ENCODE assay signal across 10 cellular contexts in the genomic region with DNA sequence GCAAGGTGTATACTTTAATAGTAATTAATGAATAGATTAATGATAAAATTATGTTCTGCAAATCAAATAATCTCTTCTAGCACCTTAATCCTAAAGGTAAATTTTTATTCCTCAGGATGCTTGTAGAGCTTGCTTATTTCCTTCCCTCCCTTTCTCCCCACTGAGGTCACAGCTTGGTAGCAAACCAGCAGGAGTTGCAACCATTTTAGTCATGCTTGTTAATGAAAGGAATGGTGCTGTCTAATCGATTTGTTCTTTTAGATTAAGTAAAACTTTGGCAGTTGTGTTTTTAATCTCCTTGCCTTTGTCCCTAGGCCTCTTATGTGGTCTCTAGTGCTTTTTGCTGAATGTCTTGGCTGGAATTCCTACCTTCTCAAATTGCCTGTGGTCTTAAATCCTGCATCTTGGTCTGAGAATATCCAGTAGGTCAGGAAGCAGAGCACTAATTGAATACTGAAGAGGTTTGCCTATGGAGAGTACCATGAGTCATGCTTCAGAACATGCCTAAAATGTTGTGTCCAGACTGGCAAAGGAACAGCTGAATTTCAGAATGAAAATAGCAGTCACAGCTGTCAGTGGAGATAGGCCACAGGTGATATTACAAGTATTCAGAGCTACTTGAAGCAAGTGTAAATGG. TPM values are rescaled to one million over a fixed set of nuclear protein-coding genes. Genes with fewer than 3 reads are reported as not detected.
A peak's percentile ranks its signal among the peaks of the same experiment; 100 is the strongest.
DNase-seq lines count a peak whose midpoint lies in the region; ATAC-seq and TF ChIP-seq lines count a peak whose summit lies in the region.
"Had no signal": no experiment of that assay in that cellular context is flagged by ENCODE, and none has a peak within 500 bp of the region (broad histone marks: within the 10 kb centered on the region; RNA-seq: fewer than 3 reads in every experiment).

No MANE protein-coding gene starts in this region.

- H3K4me3 ChIP-seq in lung (no peak overlapping the region), suprapubic skin (no peak overlapping the region)

- ATAC-seq in lung (ENCODE audit: insufficient read depth, low FRiP score) (peak; percentile 68), HG02852 (IDR thresholded peaks at IDR 0.05; ENCODE audit: unreplicated experiment) (no peak)

- H3K27ac Mint-ChIP-seq in endothelial cell (ENCODE audit: unreplicated experiment): no peak overlapping the region
- H3K27ac Mint-ChIP-seq: CD8-positive, alpha-beta memory T cell had no signal

- H3K27ac ChIP-seq in lung (ENCODE audit: low read depth in 1 of 2, low read length in 1 of 2): peak overlapping the region in 1 of 2 donors; percentile 80
- no peak overlapping the region for H3K27ac ChIP-seq in suprapubic skin

- H3K4me3 Mint-ChIP-seq in endothelial cell (ENCODE audit: unreplicated experiment): no peak overlapping the region
- H3K4me3 Mint-ChIP-seq: CD8-positive, alpha-beta memory T cell had no signal

- H3K9me3 ChIP-seq in lung (ENCODE audit: control insufficient read depth in 2 of 2, insufficient read depth in 1 of 2, low read length in 1 of 2): no peaks in the 10 kb centered on the region
- H3K9me3 ChIP-seq in suprapubic skin: no peaks in the 10 kb centered on the region

- H3K36me3 ChIP-seq in lung (ENCODE audit: control insufficient read depth in 2 of 2, insufficient read depth in 2 of 2, low read length in 2 of 2): no peaks in the 10 kb centered on the region
- H3K36me3 ChIP-seq in suprapubic skin: no peaks in the 10 kb centered on the region

- no peaks in the 10 kb centered on the region for H3K36me3 Mint-ChIP-seq in endothelial cell (ENCODE audit: low read depth, unreplicated experiment)
- H3K36me3 Mint-ChIP-seq: CD8-positive, alpha-beta memory T cell had no signal

- TF ChIP-seq EP300 in suprapubic skin (IDR thresholded peaks at IDR 0.05): no peak

- TF ChIP-seq CTCF in lung (IDR thresholded peaks at IDR 0.05; ENCODE audit: control extremely low read depth, extremely low read depth) (no peak), endothelial cell (IDR thresholded peaks at IDR 0.05; ENCODE audit: unreplicated experiment) (no peak), suprapubic skin (IDR thresholded peaks at IDR 0.05) (no peak)

- H3K9me3 Mint-ChIP-seq in endothelial cell (ENCODE audit: unreplicated experiment): no peaks in the 10 kb centered on the region
- H3K9me3 Mint-ChIP-seq: CD8-positive, alpha-beta memory T cell had no signal

- H3K27me3 ChIP-seq in lung (ENCODE audit: control insufficient read depth, insufficient read depth): no peaks in the 10 kb centered on the region
- H3K27me3 ChIP-seq in suprapubic skin: no peaks in the 10 kb centered on the region

- peaks cover 0 to 12% of the 10 kb centered on the region in 2 donors for H3K4me1 ChIP-seq in lung (ENCODE audit: control insufficient read depth in 2 of 2, insufficient read depth in 2 of 2, low read length in 2 of 2)
- peaks cover 9% of the 10 kb centered on the region for H3K4me1 ChIP-seq in suprapubic skin

- no peak for TF ChIP-seq POLR2A in suprapubic skin (IDR thresholded peaks at IDR 0.05)

- DNase-seq in DMS53 treated with DMSO at 0.1 percent for 48 hours (lab: John Stamatoyannopoulos, UW; ENCODE audit: unreplicated experiment) (peak; percentile 22), NCI-H187 treated with DMSO at 0.1 percent for 48 hours (lab: John Stamatoyannopoulos, UW) (peak; percentile 9), cerebellar cortex (ENCODE audit: low spot score) (peak; percentile 51), lung (ENCODE audit: low spot score) (no peak), endothelial cell (ENCODE audit: low spot score) (no peak), suprapubic skin (ENCODE audit: low spot score in 2 of 2) (no peak)
- no peak for DNase-seq in activated effector memory CD4-positive, alpha-beta T cell treated with anti-CD3 and anti-CD28 coated beads, Interleukin-2, amount 50 U/mL, for 16 hours
- DNase-seq: CD8-positive, alpha-beta memory T cell; NCI-H1930 had no signal

- 53 to 77% methylated on average over 1 of the region's 1 CpG for WGBS in lung, 2 donors
- 42% methylated on average over 1 of the region's 1 CpG for WGBS in suprapubic skin

- no peaks in the 10 kb centered on the region for H3K4me1 Mint-ChIP-seq in endothelial cell (ENCODE audit: unreplicated experiment)
- H3K4me1 Mint-ChIP-seq: CD8-positive, alpha-beta memory T cell had no signal

- peaks cover 1% of the 10 kb centered on the region for H3K27me3 Mint-ChIP-seq in endothelial cell (ENCODE audit: unreplicated experiment)

RNA-seq across cellular contexts. Expression of gene RWDD3, which starts 36.3 kb away (rescaled TPM):
- total RNA-seq in lung (10 to 100 TPM in 1 of 2 donors, 1 to 10 TPM in 1; 8.0 to 18.5 TPM), endothelial cell (ENCODE audit: unreplicated experiment) (31.4 TPM), suprapubic skin (10 to 100 TPM in 2 of 4 donors, 1 to 10 TPM in 2; 6.9 to 12.6 (median 9.4) TPM)
- 10 to 100 TPM in 1 of 2 donors, 1 to 10 TPM in 1; 8.2 to 39.9 TPM for polyA plus RNA-seq in lung

Comparison
In these comparisons a context has a peak if more than half of its experiments do, and no peak if none do; other contexts are left out.
1. DNase-seq: peak in DMS53 treated with DMSO at 0.1 percent for 48 hours (single experiment), NCI-H187 treated with DMSO at 0.1 percent for 48 hours (single experiment) and cerebellar cortex (single experiment); none in lung (single experiment), activated effector memory CD4-positive, alpha-beta T cell treated with anti-CD3 and anti-CD28 coated beads, Interleukin-2, amount 50 U/mL, for 16 hours (single experiment), endothelial cell (single experiment) and suprapubic skin (0 of 2).